ENCODE assay signal across 16 cellular contexts in genomic region chr4:69310262-69310661, GRCh38. TPM values are rescaled to one million over a fixed set of nuclear protein-coding genes. Genes with fewer than 3 reads are reported as not detected.
A peak's percentile ranks its signal among the peaks of the same experiment; 100 is the strongest.
DNase-seq lines count a peak whose midpoint lies in the region; ATAC-seq, FAIRE-seq and TF ChIP-seq lines count a peak whose summit lies in the region.
"Not testable (repeated sequence)": the region's sequence is repeated elsewhere in the genome, so short reads cannot be mapped to it uniquely, and the experiment has no call there.
"Had no signal": no experiment of that assay in that cellular context is flagged by ENCODE, and none has a peak within 500 bp of the region (broad histone marks: within the 10 kb centered on the region; RNA-seq: fewer than 3 reads in every experiment).

No MANE protein-coding gene starts in this region.

- not testable (repeated sequence) for H3K4me3 ChIP-seq in HL-60 (replicated peaks; ENCODE audit: insufficient read depth, low read length); bronchial epithelial cell (ENCODE audit: low read depth, low read length); pancreas

- DNase-seq in HL-60 (ENCODE audit: low read depth in 1 of 2, low spot score in 1 of 2); left colon; pancreas: not testable (repeated sequence)
- peak; percentile 8 for DNase-seq in bronchial epithelial cell (ENCODE audit: low read depth)

- H3K9me3 ChIP-seq in pancreas = not testable (repeated sequence)

- not testable (repeated sequence) for H3K27me3 ChIP-seq in HL-60 (ENCODE audit: insufficient read depth, poor library complexity, severe bottlenecking); bronchial epithelial cell (ENCODE audit: control insufficient read depth, insufficient read depth, low read length); pancreas

- H3K27ac ChIP-seq in C4-2B = peak overlapping the region; percentile 61; the same call in 1 of the 2 replicates
- H3K27ac ChIP-seq in HL-60 (replicated peaks) = peak overlapping the region; percentile 86
- H3K27ac ChIP-seq in VCaP = peak overlapping the region; percentile 85
- H3K27ac ChIP-seq in pancreas = peak overlapping the region in 1 of 4 donors; percentile 56

- WGBS in pancreas, 2 donors = 68 to 76% methylated on average over 4 of the region's 4 CpGs

- FAIRE-seq in bronchial epithelial cell (lab: Jason Lieb, UNC); pancreas (lab: Jason Lieb, UNC): not testable (repeated sequence)

- TF ChIP-seq CTCF in C4-2B (conservative IDR thresholded peaks at IDR 0.05); HL-60 (IDR thresholded peaks at IDR 0.05; ENCODE audit: insufficient read depth, low read length); VCaP (conservative IDR thresholded peaks at IDR 0.05); bronchial epithelial cell (IDR thresholded peaks at IDR 0.05; ENCODE audit: insufficient read depth, low read length, severe bottlenecking); pancreas (IDR thresholded peaks at IDR 0.05): not testable (repeated sequence)

- not testable (repeated sequence) for H3K4me1 ChIP-seq in pancreas

- intact Hi-C loops in left colon (cut with DNase I, micrococcal nuclease) = loop anchor here in 1 of 2 donors (10.0 kb wide), 1 partner anchor 575 kb away; no protein-coding TSS in a partner anchor
- intact Hi-C loops in pancreas (cut with DNase I) = not testable (repeated sequence)

- not testable (repeated sequence) for H3K36me3 ChIP-seq in bronchial epithelial cell (ENCODE audit: control insufficient read depth, insufficient read depth, low read length); pancreas

- ATAC-seq in left colon (peak; percentile 82), pancreas (peak; percentile 81 to 89 (median 84))

RNA-seq across cellular contexts. Expression of gene UGT2B28, which starts 30.0 kb away (rescaled TPM):
- total RNA-seq in bronchial epithelial cell = not detected in 2 replicates
- not detected for total RNA-seq in left colon
- total RNA-seq in pancreas = under 1 TPM in 1 of 6 donors, not detected in 5; 0.08 TPM
- not detected for polyA plus RNA-seq in pancreas
- total RNA-seq: A172; A673; CD4-positive, CD25-positive, alpha-beta regulatory T cell; CD8-positive, alpha-beta T cell; Daoy; G401; GM23338; H4; H9 had no signal
- polyA plus RNA-seq: BJ; CD4-positive, CD25-positive, alpha-beta regulatory T cell; GM23338 had no signal
